Comparison of ENCODE assay signal across 9 cellular contexts in the genomic region with DNA sequence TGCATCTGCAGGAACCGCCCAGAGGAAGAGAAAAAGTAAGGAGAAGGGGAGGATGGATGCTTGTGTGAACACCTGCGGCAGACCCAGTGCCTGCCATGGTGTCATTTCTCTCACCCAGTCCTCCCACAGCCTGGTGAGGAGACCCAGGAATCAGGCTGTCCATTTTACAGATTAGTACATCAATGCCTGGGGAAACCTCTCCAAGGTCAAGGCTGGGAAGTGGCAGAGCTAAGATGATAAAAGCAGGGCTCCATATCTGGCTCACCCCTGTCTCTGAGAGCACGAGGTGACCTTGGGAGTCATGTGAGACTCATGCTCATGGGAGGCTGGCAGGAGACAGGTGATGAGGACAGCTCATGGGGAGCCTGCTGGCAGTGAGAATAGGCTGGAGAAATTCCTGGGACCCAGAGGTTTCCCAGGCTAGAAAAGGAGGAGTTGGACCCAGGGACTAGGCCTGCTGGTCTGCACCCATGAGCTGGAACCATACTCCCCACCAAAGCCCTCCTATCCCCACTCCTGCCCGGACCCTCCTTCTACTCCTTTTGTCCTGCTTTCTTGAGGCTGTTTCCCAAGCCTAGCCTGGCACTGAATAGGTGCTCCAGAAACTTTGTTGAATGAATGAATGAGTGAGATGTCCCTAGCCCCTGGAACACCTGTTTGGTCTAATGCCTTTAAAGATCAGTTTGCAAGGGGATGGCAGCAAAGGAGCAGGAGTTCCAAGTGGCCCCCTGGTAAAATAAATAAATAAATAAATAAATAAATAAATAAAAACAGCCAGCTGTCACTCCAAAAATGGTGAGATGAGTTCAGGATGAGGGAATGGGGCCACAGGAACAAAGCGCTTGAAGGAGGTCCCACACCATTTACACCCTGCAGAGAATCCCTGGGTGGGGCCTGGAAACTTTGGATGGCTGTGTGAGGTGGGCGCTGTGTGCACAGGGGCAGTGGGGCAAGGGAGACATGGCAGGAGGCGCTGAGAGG. TPM values are rescaled to one million over a fixed set of nuclear protein-coding genes. Genes with fewer than 3 reads are reported as not detected.
DNase-seq lines count a peak whose midpoint lies in the region; ATAC-seq, FAIRE-seq and TF ChIP-seq lines count a peak whose summit lies in the region.
"Had no signal": no experiment of that assay in that cellular context is flagged by ENCODE, and none has a peak within 500 bp of the region (broad histone marks: within the 10 kb centered on the region; RNA-seq: fewer than 3 reads in every experiment).

No MANE protein-coding gene starts in this region.

- ATAC-seq in activated T-cell treated with anti-CD3 and anti-CD28 coated beads, Interleukin-2, amount 50 U/mL, for 4 hours = no peak
- ATAC-seq in left lung (no peak), thoracic aorta (ENCODE audit: insufficient number of reproducible peaks, low FRiP score, low read depth) (no peak)

- in situ Hi-C loops in astrocyte of the cerebellum (cut with HindIII; ENCODE audit: low sequenced_read_pairs) = loop anchor here (10.0 kb wide), 1 partner anchor 89 kb away; no protein-coding TSS in a partner anchor

- H3K4me1 Mint-ChIP-seq in activated T-cell treated with anti-CD3 and anti-CD28 coated beads, Interleukin-2, amount 50 U/mL, for 4 hours (ENCODE audit: low read depth) = peaks cover 14% of the 10 kb centered on the region

- 66 to 73% (median 72%) methylated on average over 7 of the region's 7 CpGs for WGBS in small intestine, 3 donors

- TF ChIP-seq CTCF in astrocyte of the cerebellum (IDR thresholded peaks at IDR 0.05; ENCODE audit: low read depth, low read length, missing control alignments) (no peak), left lung (IDR thresholded peaks at IDR 0.05) (no peak), thoracic aorta (IDR thresholded peaks at IDR 0.05) (no peak)

- no peaks in the 10 kb centered on the region for H3K9me3 Mint-ChIP-seq in activated T-cell treated with anti-CD3 and anti-CD28 coated beads, Interleukin-2, amount 50 U/mL, for 4 hours

- FAIRE-seq in small intestine (lab: Jason Lieb, UNC) = no peak

- H3K36me3 Mint-ChIP-seq in activated T-cell treated with anti-CD3 and anti-CD28 coated beads, Interleukin-2, amount 50 U/mL, for 4 hours (ENCODE audit: insufficient read depth) = no peaks in the 10 kb centered on the region

- DNase-seq in activated T-cell treated with anti-CD3 and anti-CD28 coated beads, Interleukin-2, amount 50 U/mL, for 4 hours = no peak
- no peak for DNase-seq in activated T-cell treated with anti-CD3 and anti-CD28 coated beads, Interleukin-2, amount 50 U/mL, for 1 hour
- DNase-seq in astrocyte of the cerebellum (ENCODE audit: low read depth) (no peak), left lung (no peak), thoracic aorta (ENCODE audit: low spot score) (no peak), EL (no peak), GM19240 (ENCODE audit: insufficient read length, low spot score) (no peak), small intestine (no peak)
- DNase-seq: erythroblast had no signal

- H3K4me1 ChIP-seq in left lung = peaks cover 0 to 44% of the 10 kb centered on the region in 2 donors
- H3K4me1 ChIP-seq in thoracic aorta (ENCODE audit: control insufficient read depth in 1 of 2, low read depth in 2 of 2) = peaks cover 10 to 28% of the 10 kb centered on the region in 2 donors
- H3K4me1 ChIP-seq in small intestine (ENCODE audit: control insufficient read depth in 2 of 2, insufficient read depth in 1 of 2, low read depth in 1 of 2, low read length in 1 of 2) = peaks cover 0 to 4% of the 10 kb centered on the region in 2 donors

- H3K4me3 Mint-ChIP-seq in activated T-cell treated with anti-CD3 and anti-CD28 coated beads, Interleukin-2, amount 50 U/mL, for 4 hours = peak overlapping the region; percentile 76

- H3K27ac ChIP-seq in left lung (no peak overlapping the region), thoracic aorta (peak overlapping the region in 1 of 2 donors; percentile 84), small intestine (ENCODE audit: low read depth in 1 of 2, low read length in 1 of 2) (no peak overlapping the region)

- H3K9me3 ChIP-seq in left lung (no peaks in the 10 kb centered on the region), thoracic aorta (no peaks in the 10 kb centered on the region), small intestine (ENCODE audit: control insufficient read depth, low read depth) (no peaks in the 10 kb centered on the region)

- peaks cover 22% of the 10 kb centered on the region for H3K27me3 Mint-ChIP-seq in activated T-cell treated with anti-CD3 and anti-CD28 coated beads, Interleukin-2, amount 50 U/mL, for 4 hours (ENCODE audit: low read depth)

- H3K4me3 ChIP-seq in astrocyte of the cerebellum (ENCODE audit: low read depth, low read length) = peak overlapping the region; percentile 96
- H3K4me3 ChIP-seq in left lung = peak overlapping the region; percentile 79 to 86
- peak overlapping the region; percentile 100 for H3K4me3 ChIP-seq in thoracic aorta
- H3K4me3 ChIP-seq in small intestine (ENCODE audit: low read depth in 1 of 2, low read length in 2 of 2) = no peak overlapping the region

- H3K36me3 ChIP-seq in left lung (peaks cover 0 to 31% of the 10 kb centered on the region in 2 donors), thoracic aorta (peaks cover 23% of the 10 kb centered on the region), small intestine (ENCODE audit: control insufficient read depth in 2 of 2, insufficient read depth in 2 of 2, low read length in 2 of 2) (peaks cover 5 to 8% of the 10 kb centered on the region in 2 donors)

- intact Hi-C loops in left lung (cut with DNase I) = no loop called here

- H3K27me3 ChIP-seq in left lung (no peaks in the 10 kb centered on the region), thoracic aorta (replicated peaks; ENCODE audit: insufficient read depth) (no peaks in the 10 kb centered on the region), small intestine (ENCODE audit: control insufficient read depth in 2 of 2, insufficient read depth in 2 of 2, low read length in 2 of 2) (no peaks in the 10 kb centered on the region)

RNA-seq across cellular contexts. Expression of a gene that starts 1.6 kb away (rescaled TPM):
- total RNA-seq in activated T-cell treated with anti-CD3 and anti-CD28 coated beads, Interleukin-2, amount 50 U/mL, for 4 hours = 1 to 10 TPM; 5.3 to 7.0 (median 7.0) TPM
- total RNA-seq in left lung = 10 to 100 TPM; 12.3 to 13.1 TPM
- total RNA-seq in thoracic aorta = 10 to 100 TPM; 10.7 to 18.8 TPM
- polyA plus RNA-seq in small intestine = 1 to 10 TPM; 3.4 to 8.0 (median 3.5) TPM

RNA-seq across cellular contexts. Expression of a gene that starts 23.3 kb away (rescaled TPM):
- 100 to 1,000 TPM; 111 to 115 (median 113) TPM for total RNA-seq in activated T-cell treated with anti-CD3 and anti-CD28 coated beads, Interleukin-2, amount 50 U/mL, for 4 hours
- 10 to 100 TPM; 93.4 to 98.7 TPM for total RNA-seq in left lung
- total RNA-seq in thoracic aorta = 100 to 1,000 TPM; 109 to 112 TPM
- polyA plus RNA-seq in small intestine = 10 to 100 TPM; 55.9 to 59.3 (median 57.0) TPM

RNA-seq across cellular contexts. Expression of a gene that starts 23.6 kb away (rescaled TPM):
- 1 to 10 TPM; 2.8 to 4.7 (median 4.3) TPM for total RNA-seq in activated T-cell treated with anti-CD3 and anti-CD28 coated beads, Interleukin-2, amount 50 U/mL, for 4 hours
- total RNA-seq in left lung (10 to 100 TPM in 1 of 2 donors, 1 to 10 TPM in 1; 6.6 to 10.9 TPM), thoracic aorta (1 to 10 TPM in 1 of 2 donors, under 1 TPM in 1; 0.27 to 1.2 TPM)
- polyA plus RNA-seq in small intestine = 1 to 10 TPM; 2.4 to 6.5 (median 6.5) TPM

RNA-seq across cellular contexts. Expression of a gene that starts 37.2 kb away (rescaled TPM):
- 10 to 100 TPM; 31.1 to 34.5 (median 31.9) TPM for total RNA-seq in activated T-cell treated with anti-CD3 and anti-CD28 coated beads, Interleukin-2, amount 50 U/mL, for 4 hours
- 10 to 100 TPM; 28.8 to 31.2 TPM for total RNA-seq in left lung
- total RNA-seq in thoracic aorta = 10 to 100 TPM; 25.6 to 26.4 TPM
- polyA plus RNA-seq in small intestine = 10 to 100 TPM; 31.2 to 46.5 (median 35.1) TPM

Comparison
In these comparisons a context has a peak if more than half of its experiments do, and no peak if none do; other contexts are left out.
1. H3K4me3 ChIP-seq: peak in astrocyte of the cerebellum (single experiment), left lung (2 of 2) and thoracic aorta (single experiment); none in small intestine (0 of 2).